14 cellular contexts compared by ENCODE assay signal in genomic region chr4:87838207-87838606, GRCh38. TPM values are rescaled to one million over a fixed set of nuclear protein-coding genes. Genes with fewer than 3 reads are reported as not detected.
DNase-seq lines count a peak whose midpoint lies in the region; ATAC-seq, FAIRE-seq and TF ChIP-seq lines count a peak whose summit lies in the region.
"Had no signal": no experiment of that assay in that cellular context is flagged by ENCODE, and none has a peak within 500 bp of the region (broad histone marks: within the 10 kb centered on the region; RNA-seq: fewer than 3 reads in every experiment).

No MANE protein-coding gene starts in this region.

- TF ChIP-seq CTCF in A549 (IDR thresholded peaks at IDR 0.05): peak; percentile 44
- peak; percentile 34; the same call in 1 of the 3 replicates for TF ChIP-seq CTCF in GM12872 (IDR thresholded peaks at IDR 0.05; ENCODE audit: insufficient read depth, low read depth, low read length)
- peak; percentile 47 for TF ChIP-seq CTCF in fibroblast of pulmonary artery (IDR thresholded peaks at IDR 0.05; ENCODE audit: low read length, missing control alignments)

- CTCF ChIA-PET in A549 (lab: Yijun Ruan, JAX): interaction anchor here (0.6 to 4.4 kb wide), 23 partner anchors 8 to 300 kb away, joined by 3 to 47 read pairs (median 4); no protein-coding TSS in a partner anchor
- CTCF ChIA-PET in activated CD4-positive, alpha-beta memory T cell treated with anti-CD3 and anti-CD28 coated beads, Interleukin-2, amount 10 ng/mL, durations not matched to agents 7 days and 5 days (lab: Charles Lee): interaction anchor here (1.0 to 3.8 kb wide), 4 partner anchors 11 to 158 kb away, joined by 4 to 22 read pairs (median 6); no protein-coding TSS in a partner anchor

- no peak overlapping the region for H3K4me3 Mint-ChIP-seq in activated CD4-positive, alpha-beta memory T cell treated with anti-CD3 and anti-CD28 coated beads, Interleukin-2, amount 10 ng/mL, durations not matched to agents 7 days and 5 days

- FAIRE-seq in A549 (lab: Jason Lieb, UNC): no peak
- no peak for FAIRE-seq in GM12892 (lab: Jason Lieb, UNC)

- H3K4me3 ChIP-seq in A549 (no peak overlapping the region), fibroblast of pulmonary artery (replicated peaks; ENCODE audit: low read depth, low read length) (no peak overlapping the region)

- no peaks in the 10 kb centered on the region for H3K4me1 Mint-ChIP-seq in activated CD4-positive, alpha-beta memory T cell treated with anti-CD3 and anti-CD28 coated beads, Interleukin-2, amount 10 ng/mL, durations not matched to agents 7 days and 5 days

- WGBS in A549 (ENCODE audit: missing lambda C conversion rate): 27% methylated on average over 6 of the region's 6 CpGs

- POLR2A ChIA-PET in A549 (lab: Yijun Ruan, JAX): no interaction called here
- POLR2A ChIA-PET in activated CD4-positive, alpha-beta memory T cell treated with anti-CD3 and anti-CD28 coated beads, Interleukin-2, amount 10 ng/mL, durations not matched to agents 7 days and 5 days (lab: Charles Lee): no interaction called here

- H3K27ac Mint-ChIP-seq in activated CD4-positive, alpha-beta memory T cell treated with anti-CD3 and anti-CD28 coated beads, Interleukin-2, amount 10 ng/mL, durations not matched to agents 7 days and 5 days: no peak overlapping the region

- no peaks in the 10 kb centered on the region for H3K9me3 ChIP-seq in A549

- peak; percentile 45; a peak in 4 of 5 replicates for TF ChIP-seq RAD21 in A549 (conservative IDR thresholded peaks at IDR 0.05 in 1 of 2, IDR thresholded peaks at IDR 0.05 in 1 of 2)

- H3K36me3 Mint-ChIP-seq in activated CD4-positive, alpha-beta memory T cell treated with anti-CD3 and anti-CD28 coated beads, Interleukin-2, amount 10 ng/mL, durations not matched to agents 7 days and 5 days (ENCODE audit: low read depth): no peaks in the 10 kb centered on the region

- no peak for TF ChIP-seq POLR2A in A549 (IDR thresholded peaks at IDR 0.05; ENCODE audit: low read length)
- TF ChIP-seq POLR2A in GM12892 (IDR thresholded peaks at IDR 0.05; ENCODE audit: low read depth, low read length): no peak

- no peaks in the 10 kb centered on the region for H3K4me1 ChIP-seq in A549

- peaks cover 35% of the 10 kb centered on the region for H3K27me3 Mint-ChIP-seq in activated CD4-positive, alpha-beta memory T cell treated with anti-CD3 and anti-CD28 coated beads, Interleukin-2, amount 10 ng/mL, durations not matched to agents 7 days and 5 days

- TF ChIP-seq EP300 in A549 (IDR thresholded peaks at IDR 0.05): no peak

- DNase-seq in A549 (ENCODE audit: low read depth in 1 of 2, low spot score in 1 of 2) (peak; percentile 7 to 22), fibroblast of pulmonary artery (ENCODE audit: low read depth) (peak; percentile 24), amniotic stem cell (lab: John Stamatoyannopoulos, UW) (no peak), GM12892 (ENCODE audit: insufficient read length) (no peak)
- no peak for DNase-seq in activated CD4-positive, alpha-beta memory T cell treated with anti-CD3 and anti-CD28 coated beads, Interleukin-2, amount 10 ng/mL, durations not matched to agents 7 days and 5 days
- DNase-seq: activated naive CD4-positive, alpha-beta T cell; DMS79 treated with DMSO at 0.1 percent for 48 hours; NCI-H1092 treated with DMSO at 0.1 percent for 48 hours; stimulated activated CD4-positive, alpha-beta T cell treated with anti-CD3 and anti-CD28 coated beads, Interleukin-2, amount 100 ng/mL, for 48 hours had no signal

- 0 out of 3 replicates have a peak overlapping the region, but pooled peaks have one; percentile 10 for H3K4me2 ChIP-seq in A549

- no peak overlapping the region for H3K27ac ChIP-seq in A549

- H3K9me3 Mint-ChIP-seq in activated CD4-positive, alpha-beta memory T cell treated with anti-CD3 and anti-CD28 coated beads, Interleukin-2, amount 10 ng/mL, durations not matched to agents 7 days and 5 days: no peaks in the 10 kb centered on the region

- ATAC-seq in A549 (peak; percentile 56 to 83; a peak in 3 of 6 replicates), SK-N-SH treated with all-trans-retinoic acid at 6 μM for 48 hours (peak; percentile 86), GM18520 (IDR thresholded peaks at IDR 0.05; ENCODE audit: unreplicated experiment) (no peak)

TF ChIP-seq in A549, 52 proteins besides CTCF, POLR2A, EP300 and RAD21:
- no peak for TF ChIP-seq CBX8 (IDR thresholded peaks at IDR 0.05)
- TF ChIP-seq KDM5A (IDR thresholded peaks at IDR 0.05): no peak
- no peak for TF ChIP-seq BHLHE40 (IDR thresholded peaks at IDR 0.05; ENCODE audit: low read depth, low read length)
- TF ChIP-seq SMC3 (IDR thresholded peaks at IDR 0.05): peak; percentile 53; the same call in 2 of the 3 replicates
- 0 out of 4 replicates have a peak, but pooled peaks of 1 of the 2 experiments have one; percentile 33 for TF ChIP-seq CEBPB (IDR thresholded peaks at IDR 0.05)
- TF ChIP-seq FOSL2 (IDR thresholded peaks at IDR 0.05): no peak
- no peak for TF ChIP-seq FOSL2 (CRISPR knock-in tag; IDR thresholded peaks at IDR 0.05)
- no peak for TF ChIP-seq CHD2 (IDR thresholded peaks at IDR 0.05; ENCODE audit: low read length, partially characterized antibody)

TF ChIP-seq in SK-N-SH treated with all-trans-retinoic acid at 6 μM for 48 hours, 23 proteins besides CTCF, POLR2A, EP300 and RAD21 (continues in another document):
- TF ChIP-seq ISL1 (CRISPR knock-in tag; IDR thresholded peaks at IDR 0.05) (no peak), ARNTL (CRISPR knock-in tag; IDR thresholded peaks at IDR 0.05; ENCODE audit: borderline replicate concordance, low read depth) (no peak), TOX (CRISPR knock-in tag; IDR thresholded peaks at IDR 0.05; ENCODE audit: borderline replicate concordance) (no peak), BACH2 (CRISPR knock-in tag; IDR thresholded peaks at IDR 0.05; ENCODE audit: borderline replicate concordance) (no peak), CSRNP3 (CRISPR knock-in tag; IDR thresholded peaks at IDR 0.05) (no peak), SNAI2 (CRISPR knock-in tag; IDR thresholded peaks at IDR 0.05) (no peak), PATZ1 (CRISPR knock-in tag; IDR thresholded peaks at IDR 0.05; ENCODE audit: borderline replicate concordance) (no peak), ZC3H10 (CRISPR knock-in tag; IDR thresholded peaks at IDR 0.05) (no peak), ZFP3 (CRISPR knock-in tag; IDR thresholded peaks at IDR 0.05) (no peak), ESRRG (CRISPR knock-in tag; IDR thresholded peaks at IDR 0.05) (no peak), PPARA (CRISPR knock-in tag; IDR thresholded peaks at IDR 0.05; ENCODE audit: borderline replicate concordance) (no peak), TCF4 (CRISPR knock-in tag; IDR thresholded peaks at IDR 0.05; ENCODE audit: borderline replicate concordance) (no peak)

RNA-seq across cellular contexts. Expression of gene MEPE, which starts 5.4 kb away (rescaled TPM):
- not detected in 2 replicates for polyA plus RNA-seq in A549 (2011; rRNA removed)
- not detected in 2 replicates for polyA plus RNA-seq in A549 (2012; cell fraction: cytosol; rRNA removed)
- not detected in 2 replicates for polyA plus RNA-seq in A549 (2012; cell fraction: nucleus; rRNA removed)
- not detected in 3 replicates for polyA plus RNA-seq in A549 (2017; fragmentation: RNase III; extraction: RNeasy Plus Mini Kit Qiagen cat#74134 plus additional on column Dnase treatment)
- not detected in 2 replicates for polyA minus RNA-seq in A549 (2011; rRNA and poly(A)+ RNA removed)
- total RNA-seq in activated CD4-positive, alpha-beta memory T cell treated with anti-CD3 and anti-CD28 coated beads, Interleukin-2, amount 10 ng/mL, durations not matched to agents 7 days and 5 days: not detected
- not detected for polyA plus RNA-seq in GM12892 (2012; ENCODE audit: missing spikeins)
- total RNA-seq: mucosa of gallbladder; T-helper 1 cell treated with Interleukin-12 subunit alpha and Interleukin-12 subunit beta and Interleukin-4 antibody, amounts not matched to agents 30 ng/mL and 1 ng/mL, for 36 hours had no signal

RNA-seq across cellular contexts. Expression of gene IBSP, which starts 38.9 kb away (rescaled TPM):
- not detected in 2 replicates for polyA plus RNA-seq in A549 (2011; rRNA removed)
- polyA plus RNA-seq in A549 (2012; cell fraction: cytosol; rRNA removed): not detected in 2 replicates
- polyA plus RNA-seq in A549 (2012; cell fraction: nucleus; rRNA removed): not detected in 2 replicates
- polyA plus RNA-seq in A549 (2017; fragmentation: RNase III; extraction: RNeasy Plus Mini Kit Qiagen cat#74134 plus additional on column Dnase treatment): not detected in 3 replicates
- not detected in 2 replicates for polyA minus RNA-seq in A549 (2011; rRNA and poly(A)+ RNA removed)
- not detected for total RNA-seq in activated CD4-positive, alpha-beta memory T cell treated with anti-CD3 and anti-CD28 coated beads, Interleukin-2, amount 10 ng/mL, durations not matched to agents 7 days and 5 days
- polyA plus RNA-seq in GM12892 (2012; ENCODE audit: missing spikeins): not detected
- total RNA-seq: T-helper 1 cell treated with Interleukin-12 subunit alpha and Interleukin-12 subunit beta and Interleukin-4 antibody, amounts not matched to agents 30 ng/mL and 1 ng/mL, for 36 hours had no signal

Comparison
In these comparisons a context has a peak if more than half of its experiments do, and no peak if none do; other contexts are left out.
1. DNase-seq: peak in A549 (2 of 2) and fibroblast of pulmonary artery (single experiment); none in activated CD4-positive, alpha-beta memory T cell treated with anti-CD3 and anti-CD28 coated beads, Interleukin-2, amount 10 ng/mL, durations not matched to agents 7 days and 5 days (single experiment), amniotic stem cell (single experiment) and GM12892 (single experiment).
2. Peak in every context shown above with its lines, with median percentiles within 50 percentile points of each other: CTCF ChIP-seq.